1 cellular context compared by ENCODE assay signal in the genomic region with DNA sequence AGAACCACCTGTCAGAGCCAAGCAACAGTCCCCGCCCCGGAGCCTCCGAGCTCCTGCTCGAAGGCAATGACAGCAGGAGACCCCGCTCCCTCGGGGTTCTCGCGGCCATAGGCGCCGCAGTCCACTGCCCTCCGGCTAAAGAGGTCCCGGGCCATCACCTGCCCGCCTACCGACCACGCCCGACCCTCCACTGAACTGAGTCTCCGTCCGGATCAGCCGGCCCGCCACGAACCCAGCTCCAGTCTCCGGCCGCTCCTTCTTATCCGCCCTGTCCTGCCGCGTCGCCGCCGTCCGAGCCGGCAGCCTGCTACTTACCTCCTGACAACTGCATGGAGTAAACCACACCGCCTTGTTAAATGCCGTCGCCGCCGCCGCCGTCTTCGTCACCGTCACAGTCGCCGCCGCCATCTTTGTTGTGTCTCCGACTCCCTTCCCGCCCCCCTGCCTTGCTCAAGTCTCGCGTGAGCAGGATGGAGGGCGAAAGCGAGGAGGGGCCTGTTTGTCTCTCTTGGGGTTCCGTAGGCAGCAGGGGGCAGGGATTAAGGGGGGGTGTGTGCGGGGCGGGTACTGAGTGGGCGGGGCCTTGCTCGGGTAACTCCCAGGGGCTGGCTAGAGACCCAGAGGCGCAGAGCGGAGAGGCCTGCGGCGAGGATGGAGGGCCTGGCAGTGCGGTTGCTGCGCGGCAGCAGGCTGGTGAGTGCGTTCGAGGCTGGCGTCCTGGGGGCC.
TF ChIP-seq lines count a peak whose summit lies in the region.

ACADSB (plus strand) TSS at position 628 of the 726 bp plus-strand sequence; CDS start at position 652, 24 bp downstream.
A gene with protein sequence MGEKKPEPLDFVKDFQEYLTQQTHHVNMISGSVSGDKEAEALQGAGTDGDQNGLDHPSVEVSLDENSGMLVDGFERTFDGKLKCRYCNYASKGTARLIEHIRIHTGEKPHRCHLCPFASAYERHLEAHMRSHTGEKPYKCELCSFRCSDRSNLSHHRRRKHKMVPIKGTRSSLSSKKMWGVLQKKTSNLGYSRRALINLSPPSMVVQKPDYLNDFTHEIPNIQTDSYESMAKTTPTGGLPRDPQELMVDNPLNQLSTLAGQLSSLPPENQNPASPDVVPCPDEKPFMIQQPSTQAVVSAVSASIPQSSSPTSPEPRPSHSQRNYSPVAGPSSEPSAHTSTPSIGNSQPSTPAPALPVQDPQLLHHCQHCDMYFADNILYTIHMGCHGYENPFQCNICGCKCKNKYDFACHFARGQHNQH (minus strand): TSS at position 417 of the 726 bp plus-strand sequence. CDS start 10,170 bp downstream, outside the sequence.

TF ChIP-seq in HepG2, 621 proteins besides CTCF, POLR2A, EP300 and RAD21 (continued from another document and continues in another):
- TF ChIP-seq NRL (CRISPR knock-in tag; IDR thresholded peaks at IDR 0.05; ENCODE audit: borderline replicate concordance) (peak; percentile 55; the same call in 1 of the 2 replicates), ERF (CRISPR knock-in tag; IDR thresholded peaks at IDR 0.05) (peak; percentile 78), KDM5A (IDR thresholded peaks at IDR 0.05; ENCODE audit: borderline replicate concordance, low read length) (peak; percentile 95), HMG20B (CRISPR knock-in tag; conservative IDR thresholded peaks at IDR 0.05) (0 out of 2 replicates have a peak, but pooled peaks have one; percentile 11), POLR2G (IDR thresholded peaks at IDR 0.05; ENCODE audit: low read depth, low read length) (peak; percentile 98), KDM6A (CRISPR knock-in tag; IDR thresholded peaks at IDR 0.05; ENCODE audit: low read depth) (no peak), ZNF670 (CRISPR knock-in tag; IDR thresholded peaks at IDR 0.05; ENCODE audit: borderline replicate concordance) (peak; percentile 93; the same call in 1 of the 2 replicates), PHF8 (CRISPR knock-in tag; IDR thresholded peaks at IDR 0.05) (peak; percentile 89), HES4 (CRISPR knock-in tag; IDR thresholded peaks at IDR 0.05; ENCODE audit: borderline replicate concordance) (peak; percentile 67), SAP130 (CRISPR knock-in tag; IDR thresholded peaks at IDR 0.05; ENCODE audit: low read depth) (peak; percentile 93), MXD4 (CRISPR knock-in tag; IDR thresholded peaks at IDR 0.05) (peak; percentile 41; the same call in 1 of the 2 replicates), POGZ (CRISPR knock-in tag; IDR thresholded peaks at IDR 0.05) (peak; percentile 88), FOXK1 (CRISPR knock-in tag; IDR thresholded peaks at IDR 0.05; ENCODE audit: borderline replicate concordance, low read depth) (peak; percentile 83; the same call in 1 of the 2 replicates), ZNF205 (CRISPR knock-in tag; IDR thresholded peaks at IDR 0.05) (peak; percentile 12; the same call in 1 of the 2 replicates), HOXA9 (CRISPR knock-in tag; IDR thresholded peaks at IDR 0.05; ENCODE audit: borderline replicate concordance) (peak; percentile 72; the same call in 1 of the 2 replicates), MIXL1 (CRISPR knock-in tag; IDR thresholded peaks at IDR 0.05) (peak; percentile 52), SKI (IDR thresholded peaks at IDR 0.05; ENCODE audit: partially characterized antibody) (peak; percentile 43), ZNF776 (CRISPR knock-in tag; IDR thresholded peaks at IDR 0.05) (peak; percentile 57; the same call in 1 of the 2 replicates), AHR (CRISPR knock-in tag; IDR thresholded peaks at IDR 0.05) (no peak; the same call in 1 of the 2 replicates), CEBPZ (IDR thresholded peaks at IDR 0.05; ENCODE audit: low read length) (no peak), TBX3 (IDR thresholded peaks at IDR 0.05; ENCODE audit: borderline replicate concordance) (no peak), PBX3 (CRISPR knock-in tag; IDR thresholded peaks at IDR 0.05; ENCODE audit: borderline replicate concordance) (no peak; the same call in 1 of the 2 replicates), ZNF687 (CRISPR knock-in tag; IDR thresholded peaks at IDR 0.05) (peak; percentile 91), ZNF230 (CRISPR knock-in tag; IDR thresholded peaks at IDR 0.05) (no peak), KDM2A (CRISPR knock-in tag; IDR thresholded peaks at IDR 0.05; ENCODE audit: borderline replicate concordance, low read depth) (peak; percentile 86), ZNF629 (CRISPR knock-in tag; conservative IDR thresholded peaks at IDR 0.05) (peak; percentile 34; the same call in 1 of the 2 replicates), CHD2 (IDR thresholded peaks at IDR 0.05; ENCODE audit: low read depth, low read length) (peak; percentile 98)
- TF ChIP-seq, protein P1, sequence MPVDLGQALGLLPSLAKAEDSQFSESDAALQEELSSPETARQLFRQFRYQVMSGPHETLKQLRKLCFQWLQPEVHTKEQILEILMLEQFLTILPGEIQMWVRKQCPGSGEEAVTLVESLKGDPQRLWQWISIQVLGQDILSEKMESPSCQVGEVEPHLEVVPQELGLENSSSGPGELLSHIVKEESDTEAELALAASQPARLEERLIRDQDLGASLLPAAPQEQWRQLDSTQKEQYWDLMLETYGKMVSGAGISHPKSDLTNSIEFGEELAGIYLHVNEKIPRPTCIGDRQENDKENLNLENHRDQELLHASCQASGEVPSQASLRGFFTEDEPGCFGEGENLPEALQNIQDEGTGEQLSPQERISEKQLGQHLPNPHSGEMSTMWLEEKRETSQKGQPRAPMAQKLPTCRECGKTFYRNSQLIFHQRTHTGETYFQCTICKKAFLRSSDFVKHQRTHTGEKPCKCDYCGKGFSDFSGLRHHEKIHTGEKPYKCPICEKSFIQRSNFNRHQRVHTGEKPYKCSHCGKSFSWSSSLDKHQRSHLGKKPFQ (CRISPR knock-in tag; IDR thresholded peaks at IDR 0.05; ENCODE audit: insufficient replicate concordance) = no peak
- TF ChIP-seq, protein P2, sequence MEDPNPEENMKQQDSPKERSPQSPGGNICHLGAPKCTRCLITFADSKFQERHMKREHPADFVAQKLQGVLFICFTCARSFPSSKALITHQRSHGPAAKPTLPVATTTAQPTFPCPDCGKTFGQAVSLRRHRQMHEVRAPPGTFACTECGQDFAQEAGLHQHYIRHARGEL (CRISPR knock-in tag; IDR thresholded peaks at IDR 0.05) = peak; percentile 56; the same call in 1 of the 2 replicates
- TF ChIP-seq, protein P3, sequence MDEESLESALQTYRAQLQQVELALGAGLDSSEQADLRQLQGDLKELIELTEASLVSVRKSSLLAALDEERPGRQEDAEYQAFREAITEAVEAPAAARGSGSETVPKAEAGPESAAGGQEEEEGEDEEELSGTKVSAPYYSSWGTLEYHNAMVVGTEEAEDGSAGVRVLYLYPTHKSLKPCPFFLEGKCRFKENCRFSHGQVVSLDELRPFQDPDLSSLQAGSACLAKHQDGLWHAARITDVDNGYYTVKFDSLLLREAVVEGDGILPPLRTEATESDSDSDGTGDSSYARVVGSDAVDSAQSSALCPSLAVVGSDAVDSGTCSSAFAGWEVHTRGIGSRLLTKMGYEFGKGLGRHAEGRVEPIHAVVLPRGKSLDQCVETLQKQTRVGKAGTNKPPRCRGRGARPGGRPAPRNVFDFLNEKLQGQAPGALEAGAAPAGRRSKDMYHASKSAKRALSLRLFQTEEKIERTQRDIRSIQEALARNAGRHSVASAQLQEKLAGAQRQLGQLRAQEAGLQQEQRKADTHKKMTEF (CRISPR knock-in tag; IDR thresholded peaks at IDR 0.05) = peak; percentile 80; the same call in 1 of the 2 replicates
- TF ChIP-seq, protein P4, sequence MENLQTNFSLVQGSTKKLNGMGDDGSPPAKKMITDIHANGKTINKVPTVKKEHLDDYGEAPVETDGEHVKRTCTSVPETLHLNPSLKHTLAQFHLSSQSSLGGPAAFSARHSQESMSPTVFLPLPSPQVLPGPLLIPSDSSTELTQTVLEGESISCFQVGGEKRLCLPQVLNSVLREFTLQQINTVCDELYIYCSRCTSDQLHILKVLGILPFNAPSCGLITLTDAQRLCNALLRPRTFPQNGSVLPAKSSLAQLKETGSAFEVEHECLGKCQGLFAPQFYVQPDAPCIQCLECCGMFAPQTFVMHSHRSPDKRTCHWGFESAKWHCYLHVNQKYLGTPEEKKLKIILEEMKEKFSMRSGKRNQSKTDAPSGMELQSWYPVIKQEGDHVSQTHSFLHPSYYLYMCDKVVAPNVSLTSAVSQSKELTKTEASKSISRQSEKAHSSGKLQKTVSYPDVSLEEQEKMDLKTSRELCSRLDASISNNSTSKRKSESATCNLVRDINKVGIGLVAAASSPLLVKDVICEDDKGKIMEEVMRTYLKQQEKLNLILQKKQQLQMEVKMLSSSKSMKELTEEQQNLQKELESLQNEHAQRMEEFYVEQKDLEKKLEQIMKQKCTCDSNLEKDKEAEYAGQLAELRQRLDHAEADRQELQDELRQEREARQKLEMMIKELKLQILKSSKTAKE (CRISPR knock-in tag; IDR thresholded peaks at IDR 0.05; ENCODE audit: borderline replicate concordance) = peak; percentile 84
- TF ChIP-seq, protein P5, sequence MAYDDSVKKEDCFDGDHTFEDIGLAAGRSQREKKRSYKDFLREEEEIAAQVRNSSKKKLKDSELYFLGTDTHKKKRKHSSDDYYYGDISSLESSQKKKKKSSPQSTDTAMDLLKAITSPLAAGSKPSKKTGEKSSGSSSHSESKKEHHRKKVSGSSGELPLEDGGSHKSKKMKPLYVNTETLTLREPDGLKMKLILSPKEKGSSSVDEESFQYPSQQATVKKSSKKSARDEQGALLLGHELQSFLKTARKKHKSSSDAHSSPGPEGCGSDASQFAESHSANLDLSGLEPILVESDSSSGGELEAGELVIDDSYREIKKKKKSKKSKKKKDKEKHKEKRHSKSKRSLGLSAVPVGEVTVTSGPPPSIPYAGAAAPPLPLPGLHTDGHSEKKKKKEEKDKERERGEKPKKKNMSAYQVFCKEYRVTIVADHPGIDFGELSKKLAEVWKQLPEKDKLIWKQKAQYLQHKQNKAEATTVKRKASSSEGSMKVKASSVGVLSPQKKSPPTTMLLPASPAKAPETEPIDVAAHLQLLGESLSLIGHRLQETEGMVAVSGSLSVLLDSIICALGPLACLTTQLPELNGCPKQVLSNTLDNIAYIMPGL (CRISPR knock-in tag; IDR thresholded peaks at IDR 0.05; ENCODE audit: borderline replicate concordance in 1 of 2, low read depth in 1 of 2) = peak; percentile 47 to 78; a peak in 1 of 4 replicates
